9 cellular contexts compared by ENCODE assay signal in the genomic region with DNA sequence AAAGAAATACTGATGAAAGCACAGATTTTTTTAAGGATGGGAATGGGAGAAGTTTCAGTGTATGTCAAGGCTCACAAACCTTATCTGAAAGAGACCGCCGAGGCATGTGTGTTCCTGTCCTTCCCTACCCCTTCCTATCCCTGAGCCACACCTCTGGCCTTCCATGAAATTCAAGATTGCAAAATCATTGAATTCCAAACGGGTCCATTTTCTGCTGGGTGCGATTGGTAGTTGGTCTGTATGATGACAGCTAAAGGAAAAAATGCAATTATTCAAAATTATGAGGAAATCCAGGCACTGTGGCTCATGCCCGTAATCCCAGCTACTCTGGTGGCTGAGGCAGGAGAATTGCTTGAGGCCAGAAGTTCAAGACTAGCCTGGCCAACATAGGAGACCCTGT.
DNase-seq lines count a peak whose midpoint lies in the region; ATAC-seq and TF ChIP-seq lines count a peak whose summit lies in the region.
"Had no signal": no experiment of that assay in that cellular context is flagged by ENCODE, and none has a peak within 500 bp of the region (broad histone marks: within the 10 kb centered on the region; RNA-seq: fewer than 3 reads in every experiment).

No MANE protein-coding gene starts in this region.

- no peak for TF ChIP-seq POLR2A in gastrocnemius medialis (IDR thresholded peaks at IDR 0.05)

- intact Hi-C loops in gastrocnemius medialis (cut with DNase I; ENCODE audit: low total_unique reads): loop anchor here (5.0 kb wide), 2 partner anchors 169 to 726 kb away; partner anchors contain the start of genes ARHGAP12 and ZNF438

- H3K9me3 ChIP-seq in gastrocnemius medialis: no peaks in the 10 kb centered on the region

- TF ChIP-seq CTCF in RWPE1 (conservative IDR thresholded peaks at IDR 0.05; ENCODE audit: low read depth): no peak
- TF ChIP-seq CTCF in fibroblast of the aortic adventitia (IDR thresholded peaks at IDR 0.05; ENCODE audit: insufficient read depth, low read length): no peak
- TF ChIP-seq CTCF in gastrocnemius medialis (IDR thresholded peaks at IDR 0.05 in 4 of 5, conservative IDR thresholded peaks at IDR 0.05 in 1 of 5): no peak

- H3K36me3 ChIP-seq in gastrocnemius medialis: no peaks in the 10 kb centered on the region

- ATAC-seq in gastrocnemius medialis: no peak
- ATAC-seq in HG03342 (IDR thresholded peaks at IDR 0.05; ENCODE audit: unreplicated experiment): no peak
- ATAC-seq in HG02973 (IDR thresholded peaks at IDR 0.05; ENCODE audit: unreplicated experiment): no peak

- H3K4me1 ChIP-seq in gastrocnemius medialis: peaks cover 24 to 37% of the 10 kb centered on the region in 2 donors

- H3K27me3 ChIP-seq in gastrocnemius medialis: no peaks in the 10 kb centered on the region

- POLR2A ChIA-PET in RWPE1 (lab: Yijun Ruan, JAX; ENCODE audit: low non-redundant PET): no interaction called here

- DNase-seq in EH (ENCODE audit: low read depth) (peak; percentile 68), RWPE1 (ENCODE audit: low spot score) (peak; percentile 45), fibroblast of the aortic adventitia (ENCODE audit: low read depth) (peak; percentile 91), gastrocnemius medialis (no peak), MV-4-11 (lab: John Stamatoyannopoulos, UW) (no peak), islet precursor cell (no peak)

- no peak overlapping the region for H3K4me3 ChIP-seq in fibroblast of the aortic adventitia (ENCODE audit: low read depth, low read length)
- no peak overlapping the region for H3K4me3 ChIP-seq in gastrocnemius medialis
- H3K4me3 ChIP-seq: SK-N-MC had no signal

- CTCF ChIA-PET in RWPE1 (lab: Yijun Ruan, JAX): no interaction called here

- peak overlapping the region; percentile 93; the same call in 1 of the 2 replicates for H3K27ac ChIP-seq in RWPE1
- H3K27ac ChIP-seq in gastrocnemius medialis: peak overlapping the region; percentile 95 to 97 (median 96)
- H3K27ac ChIP-seq: SK-N-MC had no signal

- in situ Hi-C loops in gastrocnemius medialis (cut with MboI; ENCODE audit: low sequenced_read_pairs in 4 of 4): no loop called here

Comparison
In these comparisons a context has a peak if more than half of its experiments do, and no peak if none do; other contexts are left out.
1. DNase-seq: peak in EH (single experiment), RWPE1 (single experiment) and fibroblast of the aortic adventitia (single experiment); none in gastrocnemius medialis (0 of 2), MV-4-11 (single experiment) and islet precursor cell (single experiment).